1 cellular context compared by ENCODE assay signal in the genomic region with DNA sequence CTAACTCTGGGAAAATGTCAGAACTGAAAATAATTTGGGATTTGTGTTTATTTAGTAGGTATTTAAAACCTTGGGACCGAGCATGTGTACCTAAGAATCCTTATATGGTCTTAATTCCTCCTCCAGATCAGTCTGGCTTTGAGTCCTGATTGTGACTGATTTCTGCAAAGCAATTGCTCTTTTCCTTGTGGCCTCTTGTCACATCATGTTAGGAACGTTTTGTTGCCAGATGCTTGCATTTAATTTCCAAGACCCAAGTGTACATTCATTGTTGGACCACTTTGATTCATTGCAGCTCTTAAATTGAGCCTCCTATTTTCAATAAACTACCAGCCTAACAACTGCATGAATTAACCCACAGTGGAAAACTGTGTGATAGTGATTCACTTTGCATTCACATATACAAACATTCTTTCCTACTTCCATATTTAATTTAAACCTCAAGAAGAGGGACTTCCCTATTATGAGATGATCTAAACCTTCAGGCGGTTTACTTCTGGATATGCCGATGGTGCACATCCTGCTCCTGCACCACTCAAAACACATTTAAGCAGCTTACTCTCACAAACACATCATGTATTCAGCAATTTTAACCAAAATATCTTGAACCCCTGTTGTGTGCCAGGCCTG.
TF ChIP-seq lines count a peak whose summit lies in the region.

No MANE protein-coding gene starts in this region.

TF ChIP-seq in HEK293, 187 proteins besides CTCF, POLR2A, EP300 and RAD21 (continued from another document):
- TF ChIP-seq, protein P1, sequence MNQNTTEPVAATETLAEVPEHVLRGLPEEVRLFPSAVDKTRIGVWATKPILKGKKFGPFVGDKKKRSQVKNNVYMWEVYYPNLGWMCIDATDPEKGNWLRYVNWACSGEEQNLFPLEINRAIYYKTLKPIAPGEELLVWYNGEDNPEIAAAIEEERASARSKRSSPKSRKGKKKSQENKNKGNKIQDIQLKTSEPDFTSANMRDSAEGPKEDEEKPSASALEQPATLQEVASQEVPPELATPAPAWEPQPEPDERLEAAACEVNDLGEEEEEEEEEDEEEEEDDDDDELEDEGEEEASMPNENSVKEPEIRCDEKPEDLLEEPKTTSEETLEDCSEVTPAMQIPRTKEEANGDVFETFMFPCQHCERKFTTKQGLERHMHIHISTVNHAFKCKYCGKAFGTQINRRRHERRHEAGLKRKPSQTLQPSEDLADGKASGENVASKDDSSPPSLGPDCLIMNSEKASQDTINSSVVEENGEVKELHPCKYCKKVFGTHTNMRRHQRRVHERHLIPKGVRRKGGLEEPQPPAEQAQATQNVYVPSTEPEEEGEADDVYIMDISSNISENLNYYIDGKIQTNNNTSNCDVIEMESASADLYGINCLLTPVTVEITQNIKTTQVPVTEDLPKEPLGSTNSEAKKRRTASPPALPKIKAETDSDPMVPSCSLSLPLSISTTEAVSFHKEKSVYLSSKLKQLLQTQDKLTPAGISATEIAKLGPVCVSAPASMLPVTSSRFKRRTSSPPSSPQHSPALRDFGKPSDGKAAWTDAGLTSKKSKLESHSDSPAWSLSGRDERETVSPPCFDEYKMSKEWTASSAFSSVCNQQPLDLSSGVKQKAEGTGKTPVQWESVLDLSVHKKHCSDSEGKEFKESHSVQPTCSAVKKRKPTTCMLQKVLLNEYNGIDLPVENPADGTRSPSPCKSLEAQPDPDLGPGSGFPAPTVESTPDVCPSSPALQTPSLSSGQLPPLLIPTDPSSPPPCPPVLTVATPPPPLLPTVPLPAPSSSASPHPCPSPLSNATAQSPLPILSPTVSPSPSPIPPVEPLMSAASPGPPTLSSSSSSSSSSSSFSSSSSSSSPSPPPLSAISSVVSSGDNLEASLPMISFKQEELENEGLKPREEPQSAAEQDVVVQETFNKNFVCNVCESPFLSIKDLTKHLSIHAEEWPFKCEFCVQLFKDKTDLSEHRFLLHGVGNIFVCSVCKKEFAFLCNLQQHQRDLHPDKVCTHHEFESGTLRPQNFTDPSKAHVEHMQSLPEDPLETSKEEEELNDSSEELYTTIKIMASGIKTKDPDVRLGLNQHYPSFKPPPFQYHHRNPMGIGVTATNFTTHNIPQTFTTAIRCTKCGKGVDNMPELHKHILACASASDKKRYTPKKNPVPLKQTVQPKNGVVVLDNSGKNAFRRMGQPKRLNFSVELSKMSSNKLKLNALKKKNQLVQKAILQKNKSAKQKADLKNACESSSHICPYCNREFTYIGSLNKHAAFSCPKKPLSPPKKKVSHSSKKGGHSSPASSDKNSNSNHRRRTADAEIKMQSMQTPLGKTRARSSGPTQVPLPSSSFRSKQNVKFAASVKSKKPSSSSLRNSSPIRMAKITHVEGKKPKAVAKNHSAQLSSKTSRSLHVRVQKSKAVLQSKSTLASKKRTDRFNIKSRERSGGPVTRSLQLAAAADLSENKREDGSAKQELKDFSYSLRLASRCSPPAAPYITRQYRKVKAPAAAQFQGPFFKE (tag by site-specific recombination; IDR thresholded peaks at IDR 0.05; ENCODE audit: borderline replicate concordance), result no peak
- TF ChIP-seq ZNF423 (tag by site-specific recombination; IDR thresholded peaks at IDR 0.05) (no peak), ZNF426 (tag by site-specific recombination; IDR thresholded peaks at IDR 0.05) (no peak), FEZF1 (tag by site-specific recombination; IDR thresholded peaks at IDR 0.05) (peak; percentile 65), ZNF629 (tag by site-specific recombination; IDR thresholded peaks at IDR 0.05) (0 out of 2 replicates have a peak, but pooled peaks have one; percentile 13)
TF ChIP-seq in HEK293: peak in this region for 2.
